ENCODE assay signal across 8 cellular contexts in the genomic region with DNA sequence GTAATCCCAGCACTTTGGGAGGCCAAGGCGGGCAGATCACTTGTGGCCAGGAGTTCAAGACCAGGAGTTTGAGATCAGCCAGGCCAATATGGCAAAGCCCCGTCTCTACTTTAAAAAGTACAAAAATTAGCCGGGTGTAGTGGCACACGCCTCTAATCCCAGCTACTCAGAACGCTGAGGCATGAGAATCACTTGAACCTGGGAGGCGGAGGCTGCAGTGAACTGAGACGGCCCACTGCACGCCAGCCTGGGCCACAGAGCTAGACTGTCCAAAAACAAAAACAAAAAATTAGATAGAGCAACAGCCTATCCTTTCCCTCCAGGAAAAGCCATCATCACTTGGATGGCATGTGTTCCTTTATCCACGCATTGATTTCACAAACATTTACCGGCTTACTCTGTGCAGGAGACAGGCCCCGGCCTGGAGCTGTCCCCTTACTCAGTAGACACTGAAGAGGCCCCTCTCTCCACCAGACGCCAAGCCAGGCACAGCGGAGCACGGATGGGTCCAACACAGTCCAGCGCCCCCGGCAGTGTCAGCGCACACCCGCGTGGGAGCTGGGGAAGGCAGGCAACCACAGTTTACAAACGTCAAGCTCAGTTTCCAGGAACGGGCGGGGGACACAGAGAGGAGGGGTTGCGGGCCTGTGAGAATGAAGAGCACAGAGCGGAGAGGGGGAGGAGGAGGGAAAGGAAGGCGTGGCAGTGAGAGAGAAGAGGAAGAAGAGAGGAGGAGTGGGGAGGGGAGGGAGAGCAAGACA. TPM values are rescaled to one million over a fixed set of nuclear protein-coding genes. Genes with fewer than 3 reads are reported as not detected.
A peak's percentile ranks its signal among the peaks of the same experiment; 100 is the strongest.
DNase-seq lines count a peak whose midpoint lies in the region; ATAC-seq and TF ChIP-seq lines count a peak whose summit lies in the region.

No MANE protein-coding gene starts in this region.

- H3K9me3 Mint-ChIP-seq in activated naive CD4-positive, alpha-beta T cell treated with anti-CD3 and anti-CD28 coated beads, Interleukin-2, amount 50 U/mL, for 24 hours: peaks cover 3% of the 10 kb centered on the region
- H3K9me3 Mint-ChIP-seq in stimulated activated effector memory CD8-positive, alpha-beta T cell treated with anti-CD3 and anti-CD28 coated beads, Interleukin-12 subunit alpha, Interleukin-12 subunit beta, amount 100 ng/mL, for 72 hours: no peaks in the 10 kb centered on the region

- H3K4me3 Mint-ChIP-seq in activated naive CD4-positive, alpha-beta T cell treated with anti-CD3 and anti-CD28 coated beads, Interleukin-2, amount 50 U/mL, for 24 hours: peak overlapping the region; percentile 83
- peak overlapping the region; percentile 76 for H3K4me3 Mint-ChIP-seq in stimulated activated effector memory CD8-positive, alpha-beta T cell treated with anti-CD3 and anti-CD28 coated beads, Interleukin-12 subunit alpha, Interleukin-12 subunit beta, amount 100 ng/mL, for 72 hours

- 27% methylated on average over 20 of the region's 25 CpGs for WGBS in right lobe of liver (ENCODE audit: insufficient coverage, low coverage, low lambda C conversion rate, missing lambda C conversion rate)

- peaks cover 55% of the 10 kb centered on the region for H3K4me1 Mint-ChIP-seq in activated naive CD4-positive, alpha-beta T cell treated with anti-CD3 and anti-CD28 coated beads, Interleukin-2, amount 50 U/mL, for 24 hours
- H3K4me1 Mint-ChIP-seq in stimulated activated effector memory CD8-positive, alpha-beta T cell treated with anti-CD3 and anti-CD28 coated beads, Interleukin-12 subunit alpha, Interleukin-12 subunit beta, amount 100 ng/mL, for 72 hours: peaks cover 40% of the 10 kb centered on the region

- peak overlapping the region; percentile 35 to 81 (median 80) for H3K27ac ChIP-seq in right lobe of liver

- H3K4me3 ChIP-seq in right lobe of liver: peak overlapping the region; percentile 24 to 38 (median 35)

- H3K9me3 ChIP-seq in right lobe of liver: no peaks in the 10 kb centered on the region

- no peak for TF ChIP-seq CTCF in right lobe of liver (IDR thresholded peaks at IDR 0.05)

- H3K27ac Mint-ChIP-seq in activated naive CD4-positive, alpha-beta T cell treated with anti-CD3 and anti-CD28 coated beads, Interleukin-2, amount 50 U/mL, for 24 hours: peak overlapping the region; percentile 68
- peak overlapping the region; percentile 18 for H3K27ac Mint-ChIP-seq in stimulated activated effector memory CD8-positive, alpha-beta T cell treated with anti-CD3 and anti-CD28 coated beads, Interleukin-12 subunit alpha, Interleukin-12 subunit beta, amount 100 ng/mL, for 72 hours

- H3K36me3 Mint-ChIP-seq in activated naive CD4-positive, alpha-beta T cell treated with anti-CD3 and anti-CD28 coated beads, Interleukin-2, amount 50 U/mL, for 24 hours: no peaks in the 10 kb centered on the region
- H3K36me3 Mint-ChIP-seq in stimulated activated effector memory CD8-positive, alpha-beta T cell treated with anti-CD3 and anti-CD28 coated beads, Interleukin-12 subunit alpha, Interleukin-12 subunit beta, amount 100 ng/mL, for 72 hours: no peaks in the 10 kb centered on the region

- no peaks in the 10 kb centered on the region for H3K27me3 ChIP-seq in right lobe of liver

- no peaks in the 10 kb centered on the region for H3K36me3 ChIP-seq in right lobe of liver

- no peak for TF ChIP-seq POLR2A in right lobe of liver (IDR thresholded peaks at IDR 0.05)

- peaks cover 0 to 19% (median 8%) of the 10 kb centered on the region in 4 donors for H3K4me1 ChIP-seq in right lobe of liver

- intact Hi-C loops in right lobe of liver (cut with DNase I): no loop called here

- DNase-seq in AG20443 (ENCODE audit: low spot score) (peak; percentile 70), OCI-M1 (lab: John Stamatoyannopoulos, UW) (peak; percentile 87), right lobe of liver (peak; percentile 65 to 82 (median 71)), hippocampal formation (lab: John Stamatoyannopoulos, UW) (no peak), dermis blood vessel endothelial cell (no peak), NCI-H82 treated with DMSO at 0.1 percent for 48 hours (lab: John Stamatoyannopoulos, UW; ENCODE audit: unreplicated experiment) (no peak)
- DNase-seq in stimulated activated effector memory CD8-positive, alpha-beta T cell treated with anti-CD3 and anti-CD28 coated beads, Interleukin-12 subunit alpha, Interleukin-12 subunit beta, amount 100 ng/mL, for 72 hours (ENCODE audit: low spot score in 2 of 2): peak in 1 of 2 donors; percentile 48

- peak; percentile 76 to 83 (median 79) for ATAC-seq in right lobe of liver
- peak; percentile 70 for ATAC-seq in stimulated activated effector memory CD8-positive, alpha-beta T cell treated with anti-CD3 and anti-CD28 coated beads, Interleukin-12 subunit alpha, Interleukin-12 subunit beta, amount 100 ng/mL, for 72 hours

- no peaks in the 10 kb centered on the region for H3K27me3 Mint-ChIP-seq in activated naive CD4-positive, alpha-beta T cell treated with anti-CD3 and anti-CD28 coated beads, Interleukin-2, amount 50 U/mL, for 24 hours

RNA-seq across cellular contexts. Expression of a gene that starts 3.1 kb away (rescaled TPM):
- total RNA-seq in right lobe of liver (under 1 TPM in 4 of 6 experiments, not detected in 2; 0.07 to 0.23 (median 0.16) TPM), dermis blood vessel endothelial cell (under 0.01 and 0.28 TPM in 2 replicates)

RNA-seq across cellular contexts. Expression of a gene that starts 26.4 kb away (rescaled TPM):
- under 1 TPM in 5 of 6 experiments, not detected in 1; 0.07 to 0.37 (median 0.09) TPM for total RNA-seq in right lobe of liver
- total RNA-seq in dermis blood vessel endothelial cell: 0.28 and 0.51 TPM in 2 replicates

RNA-seq across cellular contexts. Expression of a gene that starts 44.8 kb away (rescaled TPM):
- total RNA-seq in right lobe of liver (100 to 1,000 TPM; 173 to 307 (median 202) TPM), dermis blood vessel endothelial cell (not detected in 2 replicates)

Comparison
In these comparisons a context has a peak if more than half of its experiments do, and no peak if none do; other contexts are left out.
1. DNase-seq: peak in AG20443 (single experiment), OCI-M1 (single experiment) and right lobe of liver (3 of 3); none in hippocampal formation (0 of 2), dermis blood vessel endothelial cell (single experiment) and NCI-H82 treated with DMSO at 0.1 percent for 48 hours (single experiment).
2. RNA of a gene that starts 44.8 kb away (total RNA-seq): 173 to 307 TPM in right lobe of liver; not detected in dermis blood vessel endothelial cell; every median in the first group is over 100 times any median in the second.